In genomic region chr7:45161138-45161537, GRCh38 we compare ENCODE assay signal across 18 cellular contexts. TPM values are rescaled to one million over a fixed set of nuclear protein-coding genes. Genes with fewer than 3 reads are reported as not detected.
"Had no signal": no experiment of that assay in that cellular context is flagged by ENCODE, and none has a peak within 500 bp of the region (broad histone marks: within the 10 kb centered on the region; RNA-seq: fewer than 3 reads in every experiment).

No MANE protein-coding gene starts in this region.

- H3K4me1 ChIP-seq: SJSA1 had no signal

- ATAC-seq: activated CD8-positive, alpha-beta memory T cell treated with anti-CD3 and anti-CD28 coated beads, Interleukin-2, amount 10 ng/mL, durations not matched to agents 7 days and 5 days; gastroesophageal sphincter; WTC11 had no signal

- DNase-seq: activated CD4-positive, alpha-beta T cell treated with anti-CD3 and anti-CD28 coated beads, Interleukin-2, amount 10 ng/mL, durations not matched to agents 7 days and 5 days; activated CD8-positive, alpha-beta memory T cell treated with anti-CD3 and anti-CD28 coated beads, Interleukin-2, amount 10 ng/mL, durations not matched to agents 7 days and 5 days; activated gamma-delta T cell treated with Interleukin-2 at 50 U/mL for 16 hours; activated T-cell treated with anti-CD3 and anti-CD28 coated beads, Interleukin-2, amount 50 U/mL, for 48 hours; cortex of kidney; effector memory CD4-positive, alpha-beta T cell; kidney glomerular epithelial cell; stimulated activated naive CD4-positive, alpha-beta T cell had no signal

- H3K27ac ChIP-seq: cardiac muscle cell, hepatocyte, SJSA1, suprapubic skin had no signal

- H3K36me3 ChIP-seq: cardiac muscle cell, gastroesophageal sphincter, SJSA1, suprapubic skin had no signal

- H3K36me3 Mint-ChIP-seq: activated CD8-positive, alpha-beta memory T cell treated with anti-CD3 and anti-CD28 coated beads, Interleukin-2, amount 10 ng/mL, durations not matched to agents 7 days and 5 days; WTC11 had no signal

- H3K9me3 ChIP-seq: suprapubic skin had no signal

- H3K27ac Mint-ChIP-seq: activated CD4-positive, alpha-beta T cell treated with anti-CD3 and anti-CD28 coated beads, Interleukin-2, amount 10 ng/mL, durations not matched to agents 7 days and 5 days; activated CD8-positive, alpha-beta memory T cell treated with anti-CD3 and anti-CD28 coated beads, Interleukin-2, amount 10 ng/mL, durations not matched to agents 7 days and 5 days; WTC11 had no signal

- H3K4me3 Mint-ChIP-seq: activated CD4-positive, alpha-beta T cell treated with anti-CD3 and anti-CD28 coated beads, Interleukin-2, amount 10 ng/mL, durations not matched to agents 7 days and 5 days; activated CD8-positive, alpha-beta memory T cell treated with anti-CD3 and anti-CD28 coated beads, Interleukin-2, amount 10 ng/mL, durations not matched to agents 7 days and 5 days; WTC11 had no signal

- H3K4me3 ChIP-seq: cardiac muscle cell, hepatocyte, lung, SJSA1, smooth muscle cell, suprapubic skin had no signal

RNA-seq across cellular contexts. Expression of gene RAMP3, which starts 3.5 kb away (rescaled TPM):
- total RNA-seq: activated CD4-positive, alpha-beta T cell treated with anti-CD3 and anti-CD28 coated beads, Interleukin-2, amount 10 ng/mL, durations not matched to agents 7 days and 5 days; activated CD8-positive, alpha-beta memory T cell treated with anti-CD3 and anti-CD28 coated beads, Interleukin-2, amount 10 ng/mL, durations not matched to agents 7 days and 5 days; astrocyte; cardiac muscle cell; hepatocyte; SJSA1; smooth muscle cell had no signal
- polyA plus RNA-seq: cardiac muscle cell, fibroblast of lung, hepatocyte, smooth muscle cell had no signal
